Comparison of ENCODE assay signal across 8 cellular contexts in genomic region chr3:33717616-33717865, GRCh38. TPM values are rescaled to one million over a fixed set of nuclear protein-coding genes. Genes with fewer than 3 reads are reported as not detected.
DNase-seq lines count a peak whose midpoint lies in the region; ATAC-seq and TF ChIP-seq lines count a peak whose summit lies in the region.

No MANE protein-coding gene starts in this region.

- peak overlapping the region in 2 of 4 donors; percentile 98 for H3K4me3 Mint-ChIP-seq in CD4-positive, CD25-positive, alpha-beta regulatory T cell
- no peak overlapping the region for H3K4me3 Mint-ChIP-seq in neural crest cell

- H3K9ac ChIP-seq in fibroblast of lung (ENCODE audit: insufficient read depth, low read length), result peak overlapping the region; percentile 95

- peak overlapping the region; percentile 93 for H3K27ac ChIP-seq in CD4-positive, CD25-positive, alpha-beta regulatory T cell (ENCODE audit: insufficient read depth, low read length, poor library complexity, severe bottlenecking)
- H3K27ac ChIP-seq in fibroblast of lung (ENCODE audit: insufficient read depth, low read length), result peak overlapping the region; percentile 94
- H3K27ac ChIP-seq in upper lobe of right lung, result peak overlapping the region; percentile 97

- H3K79me2 ChIP-seq in fibroblast of lung (ENCODE audit: control insufficient read depth, insufficient read depth, low read length), result peaks cover 34% of the 10 kb centered on the region

- peak overlapping the region; percentile 82 for H3K4me3 ChIP-seq in CD4-positive, CD25-positive, alpha-beta regulatory T cell (ENCODE audit: low read depth, low read length)
- peak overlapping the region; percentile 69 to 87 (median 76) for H3K4me3 ChIP-seq in fibroblast of lung (replicated peaks in 1 of 4; ENCODE audit: control extremely low read depth in 1 of 4, insufficient read depth in 1 of 4, low read depth in 3 of 4, low read length in 4 of 4)
- H3K4me3 ChIP-seq in upper lobe of right lung, result peak overlapping the region; percentile 75

- peaks cover 0 to 1% (median 0%) of the 10 kb centered on the region in 7 donors for H3K9me3 Mint-ChIP-seq in CD4-positive, CD25-positive, alpha-beta regulatory T cell
- H3K9me3 Mint-ChIP-seq in neural crest cell, result no peaks in the 10 kb centered on the region

- no peaks in the 10 kb centered on the region for H3K9me3 ChIP-seq in CD4-positive, CD25-positive, alpha-beta regulatory T cell (ENCODE audit: control insufficient read depth in 2 of 2, low read length in 2 of 2)
- H3K9me3 ChIP-seq in fibroblast of lung (ENCODE audit: control insufficient read depth, insufficient read depth, low read depth, low read length), result no peaks in the 10 kb centered on the region
- no peaks in the 10 kb centered on the region for H3K9me3 ChIP-seq in upper lobe of right lung

- H3K27me3 ChIP-seq in CD4-positive, CD25-positive, alpha-beta regulatory T cell (ENCODE audit: control insufficient read depth, insufficient read depth, low read length), result no peaks in the 10 kb centered on the region
- H3K27me3 ChIP-seq in fibroblast of lung (ENCODE audit: control insufficient read depth, insufficient read depth, low read length) (no peaks in the 10 kb centered on the region), upper lobe of right lung (no peaks in the 10 kb centered on the region)

- no peak for TF ChIP-seq CTCF in fibroblast of lung (conservative IDR thresholded peaks at IDR 0.05 in 1 of 2, IDR thresholded peaks at IDR 0.05 in 1 of 2; ENCODE audit: low read depth in 1 of 2, low read length in 2 of 2)
- no peak for TF ChIP-seq CTCF in neural crest cell (conservative IDR thresholded peaks at IDR 0.05)
- no peak for TF ChIP-seq CTCF in upper lobe of right lung (IDR thresholded peaks at IDR 0.05)

- H3K4me1 ChIP-seq in CD4-positive, CD25-positive, alpha-beta regulatory T cell (ENCODE audit: control insufficient read depth, insufficient read depth, low read length, poor library complexity, severe bottlenecking), result peaks cover 13% of the 10 kb centered on the region
- H3K4me1 ChIP-seq in fibroblast of lung (ENCODE audit: control insufficient read depth, extremely low read depth, insufficient read depth, low read length) (no peaks in the 10 kb centered on the region), upper lobe of right lung (peaks cover 12% of the 10 kb centered on the region)

- peak overlapping the region in 2 of 3 donors; percentile 14 to 91 for H3K27ac Mint-ChIP-seq in CD4-positive, CD25-positive, alpha-beta regulatory T cell
- peak overlapping the region; percentile 47 for H3K27ac Mint-ChIP-seq in neural crest cell (ENCODE audit: unreplicated experiment)

- no peaks in the 10 kb centered on the region for H4K20me1 ChIP-seq in fibroblast of lung (ENCODE audit: control insufficient read depth, extremely low read depth, insufficient read depth, low read length)

- no peaks in the 10 kb centered on the region for H3K36me3 Mint-ChIP-seq in CD4-positive, CD25-positive, alpha-beta regulatory T cell
- peaks cover 3% of the 10 kb centered on the region for H3K36me3 Mint-ChIP-seq in neural crest cell (ENCODE audit: low read depth)

- H3K4me2 ChIP-seq in fibroblast of lung (ENCODE audit: extremely low read depth, insufficient read depth, low read length), result no peak overlapping the region

- H3K36me3 ChIP-seq in CD4-positive, CD25-positive, alpha-beta regulatory T cell (ENCODE audit: control insufficient read depth, insufficient read depth, low read length), result no peaks in the 10 kb centered on the region
- H3K36me3 ChIP-seq in fibroblast of lung (ENCODE audit: control insufficient read depth, insufficient read depth, low read length) (no peaks in the 10 kb centered on the region), upper lobe of right lung (no peaks in the 10 kb centered on the region)

- peak; percentile 36 to 46 for ATAC-seq in CD4-positive, CD25-positive, alpha-beta regulatory T cell (ENCODE audit: low read depth in 2 of 2)
- ATAC-seq in GM19452 (IDR thresholded peaks at IDR 0.05; ENCODE audit: unreplicated experiment), result peak; percentile 65
- peak; percentile 64 for ATAC-seq in HG03460 (IDR thresholded peaks at IDR 0.05; ENCODE audit: unreplicated experiment)
- ATAC-seq in upper lobe of right lung, result peak; percentile 85

- DNase-seq in CD4-positive, CD25-positive, alpha-beta regulatory T cell, result no peak
- DNase-seq in activated CD4-positive, alpha-beta T cell treated with anti-CD3 and anti-CD28 coated beads for 48 hours, result peak; percentile 69
- DNase-seq in fibroblast of lung (ENCODE audit: low read depth in 2 of 2) (peak in 1 of 2 donors; percentile 62), neural crest cell (ENCODE audit: low read depth, low spot score) (peak; percentile 51), upper lobe of right lung (no peak), NCI-H1048 (lab: John Stamatoyannopoulos, UW) (no peak)

- intact Hi-C loops in upper lobe of right lung (cut with DNase I), result loop anchor here (10.0 kb wide), 1 partner anchor 83 kb away; no protein-coding TSS in a partner anchor

- H3K27me3 Mint-ChIP-seq in CD4-positive, CD25-positive, alpha-beta regulatory T cell, result peaks cover 9% of the 10 kb centered on the region
- H3K27me3 Mint-ChIP-seq in neural crest cell (ENCODE audit: low read depth), result no peaks in the 10 kb centered on the region

- H2AFZ ChIP-seq in fibroblast of lung (ENCODE audit: low read length), result peak overlapping the region; percentile 75

- H3K4me1 Mint-ChIP-seq in CD4-positive, CD25-positive, alpha-beta regulatory T cell, result peaks cover 9 to 13% (median 11%) of the 10 kb centered on the region in 4 donors
- H3K4me1 Mint-ChIP-seq in neural crest cell, result peaks cover 7% of the 10 kb centered on the region

RNA-seq across cellular contexts. Expression of gene CLASP2, which starts 0.5 kb away (rescaled TPM):
- 65.9 TPM for total RNA-seq in CD4-positive, CD25-positive, alpha-beta regulatory T cell
- polyA plus RNA-seq in CD4-positive, CD25-positive, alpha-beta regulatory T cell, result 10 to 100 TPM in 2 of 4 donors, 1 to 10 TPM in 2; 7.9 to 14.5 (median 11.2) TPM
- total RNA-seq in fibroblast of lung, result 42.1 and 62.6 TPM in 2 replicates
- 26.0 and 31.8 TPM in 2 replicates for polyA plus RNA-seq in fibroblast of lung
- polyA plus RNA-seq in fibroblast of lung (2012), result 14.1 and 14.6 TPM in 2 replicates
- 15.9 and 17.6 TPM in 2 replicates for polyA minus RNA-seq in fibroblast of lung (ENCODE audit: low replicate concordance)
- total RNA-seq in neural crest cell, result 69.2 and 70.5 TPM in 2 replicates
- 64.0 TPM for total RNA-seq in upper lobe of right lung

Comparison
In these comparisons a context has a peak if more than half of its experiments do, and no peak if none do; other contexts are left out.
1. DNase-seq: peak in activated CD4-positive, alpha-beta T cell treated with anti-CD3 and anti-CD28 coated beads for 48 hours (single experiment) and neural crest cell (single experiment); none in CD4-positive, CD25-positive, alpha-beta regulatory T cell (0 of 3), upper lobe of right lung (single experiment) and NCI-H1048 (single experiment).
2. Peak in every context shown above with its lines, with median percentiles within 50 percentile points of each other: ATAC-seq, H3K27ac ChIP-seq and H3K4me3 ChIP-seq.